ENCODE assay signal across 8 cellular contexts in genomic region chr15:30625436-30626193, GRCh38.
DNase-seq lines count a peak whose midpoint lies in the region; ATAC-seq and TF ChIP-seq lines count a peak whose summit lies in the region.
"Not testable (repeated sequence)": the region's sequence is repeated elsewhere in the genome, so short reads cannot be mapped to it uniquely, and the experiment has no call there.

ARHGAP11B (plus strand) TSS chr15:30626128.

- DNase-seq in EH (ENCODE audit: low read depth), result peak; percentile 97
- DNase-seq in activated B cell treated with CpG ODN at 0.5 μM for 24 hours, result peak; percentile 90
- DNase-seq in brain pericyte (ENCODE audit: low read depth, low spot score), result peak; percentile 88
- DNase-seq in right atrium auricular region (ENCODE audit: low spot score), result peak; percentile 95
- DNase-seq in ovary, result peak; percentile 79 to 93 (median 91)
- peak; percentile 95 to 98 for DNase-seq in stimulated activated naive CD8-positive, alpha-beta T cell treated with anti-CD3 and anti-CD28 coated beads, Interleukin-15, amount 100 ng/mL, for 72 hours

- TF ChIP-seq EP300 in ovary (IDR thresholded peaks at IDR 0.05), result not testable (repeated sequence)

- peak within 1 kb of the TSS; percentile 96 for H3K4me3 Mint-ChIP-seq in activated B cell treated with CpG ODN at 0.5 μM for 24 hours
- H3K4me3 Mint-ChIP-seq in stimulated activated naive CD8-positive, alpha-beta T cell treated with anti-CD3 and anti-CD28 coated beads, Interleukin-15, amount 100 ng/mL, for 72 hours, result peak within 1 kb of the TSS; percentile 92 to 94

- intact Hi-C loops in activated B cell treated with CpG ODN at 0.5 μM for 24 hours (cut with micrococcal nuclease); ovary (cut with DNase I): not testable (repeated sequence)

- H3K4me1 Mint-ChIP-seq in activated B cell treated with CpG ODN at 0.5 μM for 24 hours, result peaks cover 16% of the 10 kb centered on the region
- peaks cover 15% of the 10 kb centered on the region for H3K4me1 Mint-ChIP-seq in stimulated activated naive CD8-positive, alpha-beta T cell treated with anti-CD3 and anti-CD28 coated beads, Interleukin-15, amount 100 ng/mL, for 72 hours

- H3K4me1 ChIP-seq in right atrium auricular region; ovary (ENCODE audit: insufficient read depth): not testable (repeated sequence)

- H3K36me3 ChIP-seq in right atrium auricular region, ovary: not testable (repeated sequence)

- peak; percentile 90 for ATAC-seq in GM21526 (IDR thresholded peaks at IDR 0.05; ENCODE audit: low FRiP score, unreplicated experiment)
- peak; percentile 63 for ATAC-seq in HG03575 (IDR thresholded peaks at IDR 0.05; ENCODE audit: extremely low read depth, insufficient number of reproducible peaks, low FRiP score, unreplicated experiment)
- peak; percentile 96 for ATAC-seq in activated B cell treated with CpG ODN at 0.5 μM for 24 hours (ENCODE audit: low read depth)
- ATAC-seq in stimulated activated naive CD8-positive, alpha-beta T cell treated with anti-CD3 and anti-CD28 coated beads, Interleukin-15, amount 100 ng/mL, for 72 hours, result peak; percentile 98

- CTCF ChIA-PET in activated B cell treated with CpG ODN at 0.5 μM for 24 hours (lab: Charles Lee), result not testable (repeated sequence)

- not testable (repeated sequence) for TF ChIP-seq CTCF in activated B cell treated with CpG ODN at 0.5 μM for 24 hours (IDR thresholded peaks at IDR 0.05); right atrium auricular region (IDR thresholded peaks at IDR 0.05); ovary (IDR thresholded peaks at IDR 0.05)

- POLR2A ChIA-PET in activated B cell treated with CpG ODN at 0.5 μM for 24 hours (lab: Charles Lee), result interaction anchor here (1.0 kb wide), 1 partner anchor 700 kb away, joined by 4 read pairs; no protein-coding TSS in a partner anchor

- WGBS in ovary, 3 donors, result 0 to 1% (median 0%) methylated on average over 34 to 35 of the region's 35 CpGs

- not testable (repeated sequence) for H3K27me3 ChIP-seq in right atrium auricular region, ovary

- H3K9me3 Mint-ChIP-seq in activated B cell treated with CpG ODN at 0.5 μM for 24 hours; stimulated activated naive CD8-positive, alpha-beta T cell treated with anti-CD3 and anti-CD28 coated beads, Interleukin-15, amount 100 ng/mL, for 72 hours: not testable (repeated sequence)

- H3K27me3 Mint-ChIP-seq in activated B cell treated with CpG ODN at 0.5 μM for 24 hours; stimulated activated naive CD8-positive, alpha-beta T cell treated with anti-CD3 and anti-CD28 coated beads, Interleukin-15, amount 100 ng/mL, for 72 hours: not testable (repeated sequence)

- not testable (repeated sequence) for H3K36me3 Mint-ChIP-seq in activated B cell treated with CpG ODN at 0.5 μM for 24 hours (ENCODE audit: low read depth)

- H3K4me3 ChIP-seq in right atrium auricular region (peak within 1 kb of the TSS; percentile 41 to 60), ovary (peak within 1 kb of the TSS; percentile 39)

- H3K27ac ChIP-seq in right atrium auricular region (peak within 1 kb of the TSS; percentile 79 to 80), ovary (peak within 1 kb of the TSS; percentile 37 to 88)

- not testable (repeated sequence) for TF ChIP-seq POLR2A in ovary (IDR thresholded peaks at IDR 0.05)

- not testable (repeated sequence) for H3K9me3 ChIP-seq in right atrium auricular region, ovary

- peak within 1 kb of the TSS; percentile 99 for H3K27ac Mint-ChIP-seq in activated B cell treated with CpG ODN at 0.5 μM for 24 hours
- H3K27ac Mint-ChIP-seq in stimulated activated naive CD8-positive, alpha-beta T cell treated with anti-CD3 and anti-CD28 coated beads, Interleukin-15, amount 100 ng/mL, for 72 hours, result peak within 1 kb of the TSS; percentile 94 to 97

Comparison
In these comparisons a context has a peak if more than half of its experiments do, and no peak if none do; other contexts are left out.
1. Peak in every context shown above with its lines: DNase-seq, ATAC-seq, H3K4me3 ChIP-seq and H3K27ac ChIP-seq.